In genomic region chr4:134490863-134491262, GRCh38 we compare ENCODE assay signal across 24 cellular contexts.
"Had no signal": no experiment of that assay in that cellular context is flagged by ENCODE, and none has a peak within 500 bp of the region (broad histone marks: within the 10 kb centered on the region; RNA-seq: fewer than 3 reads in every experiment).

No MANE protein-coding gene starts in this region.

- H3K27me3 Mint-ChIP-seq: central memory CD8-positive, alpha-beta T cell had no signal

- H3K27ac Mint-ChIP-seq: mesothelial cell of epicardium, nephron progenitor cell had no signal

- H3K27ac ChIP-seq: colonic mucosa, foreskin keratinocyte, prostate gland, right atrium auricular region, skin epidermis, thoracic aorta, upper lobe of right lung, VCaP had no signal

- H3K4me1 Mint-ChIP-seq: central memory CD8-positive, alpha-beta T cell; mesothelial cell of epicardium; nephron progenitor cell had no signal

- H3K36me3 ChIP-seq: colonic mucosa, prostate gland, right atrium auricular region, thoracic aorta, upper lobe of right lung had no signal

- FAIRE-seq: kidney had no signal

- ATAC-seq: foreskin keratinocyte, left lobe of liver, upper lobe of right lung had no signal

- H3K27me3 ChIP-seq: colonic mucosa, foreskin keratinocyte, right atrium auricular region, upper lobe of right lung had no signal

- DNase-seq: activated CD4-positive, alpha-beta T cell treated with anti-CD3 and anti-CD28 coated beads for 1 hour; activated CD8-positive, alpha-beta memory T cell treated with anti-CD3 and anti-CD28 coated beads for 24 hours; activated CD8-positive, alpha-beta memory T cell treated with anti-CD3 and anti-CD28 coated beads, Interleukin-2, amount 50 U/mL, for 48 hours; activated effector memory CD4-positive, alpha-beta T cell treated with Interleukin-2 at 50 U/mL for 16 hours; activated naive CD4-positive, alpha-beta T cell treated with anti-CD3 and anti-CD28 coated beads, Interleukin-2, amount 50 U/mL, for 16 hours; activated T-cell treated with anti-CD3 and anti-CD28 coated beads, Interleukin-2, amount 50 U/mL, for 48 hours; aorta; colonic mucosa; foreskin keratinocyte; glutamatergic neuron; hypothalamus; kidney; nephron progenitor cell; stimulated activated CD4-positive, alpha-beta T cell treated with anti-CD3 and anti-CD28 coated beads, Interleukin-4, amount 100 ng/mL, for 1 hour; T-helper 2 cell; upper lobe of right lung had no signal

- H3K4me3 ChIP-seq: colonic mucosa, prostate gland, right atrium auricular region, skin epidermis, thoracic aorta, upper lobe of right lung had no signal

- H3K4me3 Mint-ChIP-seq: central memory CD8-positive, alpha-beta T cell; mesothelial cell of epicardium; nephron progenitor cell had no signal

- H3K36me3 Mint-ChIP-seq: mesothelial cell of epicardium had no signal

- H3K9me3 Mint-ChIP-seq: nephron progenitor cell had no signal

- H3K4me1 ChIP-seq: colonic mucosa, foreskin keratinocyte, prostate gland, right atrium auricular region, upper lobe of right lung had no signal

- H3K9me3 ChIP-seq: colonic mucosa, prostate gland, right atrium auricular region, thoracic aorta, upper lobe of right lung had no signal
